ENCODE assay signal across 9 cellular contexts in the genomic region with DNA sequence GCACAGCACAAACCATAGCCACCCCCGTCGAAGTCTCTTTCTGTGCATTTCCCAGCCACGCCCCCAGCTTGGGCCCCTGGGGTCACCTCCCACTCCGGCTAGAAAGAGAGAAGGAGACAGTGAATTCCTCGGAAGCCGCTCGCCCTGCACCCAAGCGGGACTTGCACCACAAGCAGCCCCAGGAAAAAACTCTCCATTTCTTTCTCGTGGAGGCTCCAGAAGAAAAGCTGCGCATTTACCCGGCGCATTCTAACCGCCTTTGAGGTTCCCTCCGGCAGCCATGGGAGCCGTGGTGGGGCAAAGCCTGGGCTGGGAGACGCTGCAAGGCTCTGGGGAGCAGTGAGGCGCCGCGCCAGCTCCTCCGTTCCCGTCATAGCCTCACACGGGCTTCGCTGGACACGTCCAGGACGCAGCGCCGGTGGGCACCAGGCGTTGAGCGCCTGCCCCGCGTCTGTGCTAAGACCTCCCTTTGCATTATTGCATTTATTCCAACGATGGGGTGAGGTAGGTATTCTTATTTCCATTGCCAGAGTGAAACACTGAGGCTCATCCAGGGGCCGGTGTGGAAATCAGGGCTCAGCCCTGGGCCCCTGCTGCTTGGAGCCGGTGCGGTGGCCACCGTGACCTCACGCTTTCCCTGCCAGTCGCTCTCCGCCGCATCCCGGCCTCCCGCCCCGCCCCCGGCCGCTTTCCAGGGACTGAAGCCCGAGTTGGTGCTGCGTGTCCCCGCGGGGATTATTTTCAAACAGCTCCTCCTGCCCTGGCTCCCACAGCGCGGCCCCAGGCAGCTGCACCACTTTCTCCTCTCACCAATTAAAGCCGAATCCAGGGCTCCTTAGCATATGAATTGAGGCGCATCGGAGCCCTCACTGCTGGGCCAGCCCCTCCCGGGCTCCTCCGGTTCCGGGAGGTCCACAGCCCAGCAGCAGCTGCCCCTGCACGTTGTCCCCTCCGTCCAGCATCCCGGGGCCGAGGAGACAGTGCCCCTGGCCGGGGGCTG.
DNase-seq lines count a peak whose midpoint lies in the region; ATAC-seq and TF ChIP-seq lines count a peak whose summit lies in the region.
"Had no signal": no experiment of that assay in that cellular context is flagged by ENCODE, and none has a peak within 500 bp of the region (broad histone marks: within the 10 kb centered on the region; RNA-seq: fewer than 3 reads in every experiment).

No MANE protein-coding gene starts in this region.

- POLR2A ChIA-PET in activated CD8-positive, alpha-beta T cell treated with anti-CD3 and anti-CD28 coated beads for 36 hours (lab: Charles Lee) = no interaction called here

- ATAC-seq in natural killer cell treated with Interleukin-12 subunit alpha and Interleukin-12 subunit beta and Interleukin-15 and Interleukin-18, amount 100 ng/mL, for 72 hours = no peak
- ATAC-seq in natural killer cell (no peak), GM19455 (IDR thresholded peaks at IDR 0.05; ENCODE audit: unreplicated experiment) (no peak)
- no peak for ATAC-seq in activated CD8-positive, alpha-beta T cell treated with anti-CD3 and anti-CD28 coated beads for 36 hours

- no peaks in the 10 kb centered on the region for H3K9me3 Mint-ChIP-seq in natural killer cell treated with Interleukin-12 subunit alpha and Interleukin-12 subunit beta and Interleukin-15 and Interleukin-18, amount 100 ng/mL, for 72 hours
- no peaks in the 10 kb centered on the region for H3K9me3 Mint-ChIP-seq in natural killer cell
- H3K9me3 Mint-ChIP-seq in activated CD8-positive, alpha-beta T cell treated with anti-CD3 and anti-CD28 coated beads for 36 hours = no peaks in the 10 kb centered on the region

- peak overlapping the region; percentile 51 for H3K9ac ChIP-seq in mucosa of stomach (ENCODE audit: low read length)

- H3K27me3 Mint-ChIP-seq in natural killer cell treated with Interleukin-12 subunit alpha and Interleukin-12 subunit beta and Interleukin-15 and Interleukin-18, amount 100 ng/mL, for 72 hours = peaks cover 33 to 43% of the 10 kb centered on the region in 2 donors
- H3K27me3 Mint-ChIP-seq in natural killer cell (ENCODE audit: low read depth in 2 of 2) = peaks cover 28 to 35% of the 10 kb centered on the region in 2 donors
- H3K27me3 Mint-ChIP-seq in activated CD8-positive, alpha-beta T cell treated with anti-CD3 and anti-CD28 coated beads for 36 hours = peaks cover 61% of the 10 kb centered on the region

- peaks cover 50% of the 10 kb centered on the region for H3K4me1 ChIP-seq in mucosa of stomach (ENCODE audit: control insufficient read depth, insufficient read depth, low read length)

- peak; percentile 51 for DNase-seq in natural killer cell treated with Interleukin-12 subunit alpha and Interleukin-12 subunit beta and Interleukin-15 and Interleukin-18, amount 100 ng/mL, for 72 hours (ENCODE audit: low spot score)
- DNase-seq in natural killer cell = no peak
- peak; percentile 65 for DNase-seq in globus pallidus (ENCODE audit: low spot score)
- no peak for DNase-seq in activated CD8-positive, alpha-beta T cell treated with anti-CD3 and anti-CD28 coated beads for 36 hours
- DNase-seq in SKM-1 treated with dmso at 0.1 percent for 144 hours (lab: John Stamatoyannopoulos, UW; ENCODE audit: unreplicated experiment) = no peak
- DNase-seq in SIG-M5 (lab: John Stamatoyannopoulos, UW) = no peak
- DNase-seq: activated gamma-delta T cell treated with Interleukin-2 at 50 U/mL for 16 hours had no signal

- no peaks in the 10 kb centered on the region for H3K36me3 ChIP-seq in mucosa of stomach (ENCODE audit: control insufficient read depth, insufficient read depth, low read length)

- H3K27ac Mint-ChIP-seq in natural killer cell treated with Interleukin-12 subunit alpha and Interleukin-12 subunit beta and Interleukin-15 and Interleukin-18, amount 100 ng/mL, for 72 hours = no peak overlapping the region
- H3K27ac Mint-ChIP-seq in natural killer cell = no peak overlapping the region
- no peak overlapping the region for H3K27ac Mint-ChIP-seq in activated CD8-positive, alpha-beta T cell treated with anti-CD3 and anti-CD28 coated beads for 36 hours

- CTCF ChIA-PET in activated CD8-positive, alpha-beta T cell treated with anti-CD3 and anti-CD28 coated beads for 36 hours (lab: Charles Lee) = no interaction called here

- no peak overlapping the region for H3K4me3 Mint-ChIP-seq in natural killer cell treated with Interleukin-12 subunit alpha and Interleukin-12 subunit beta and Interleukin-15 and Interleukin-18, amount 100 ng/mL, for 72 hours
- no peak overlapping the region for H3K4me3 Mint-ChIP-seq in natural killer cell
- H3K4me3 Mint-ChIP-seq in activated CD8-positive, alpha-beta T cell treated with anti-CD3 and anti-CD28 coated beads for 36 hours = no peak overlapping the region

- no peaks in the 10 kb centered on the region for H3K9me3 ChIP-seq in mucosa of stomach (ENCODE audit: control insufficient read depth, low read length)

- peaks cover 0 to 3% of the 10 kb centered on the region in 2 donors for H3K4me1 Mint-ChIP-seq in natural killer cell treated with Interleukin-12 subunit alpha and Interleukin-12 subunit beta and Interleukin-15 and Interleukin-18, amount 100 ng/mL, for 72 hours (ENCODE audit: low read depth in 2 of 2)
- H3K4me1 Mint-ChIP-seq in natural killer cell = no peaks in the 10 kb centered on the region
- H3K4me1 Mint-ChIP-seq in activated CD8-positive, alpha-beta T cell treated with anti-CD3 and anti-CD28 coated beads for 36 hours (ENCODE audit: low read depth) = no peaks in the 10 kb centered on the region

- H3K27me3 ChIP-seq in mucosa of stomach (ENCODE audit: control insufficient read depth, insufficient read depth, low read length) = no peaks in the 10 kb centered on the region

- TF ChIP-seq CTCF in natural killer cell (IDR thresholded peaks at IDR 0.05) = no peak
- TF ChIP-seq CTCF in activated CD8-positive, alpha-beta T cell treated with anti-CD3 and anti-CD28 coated beads for 36 hours (IDR thresholded peaks at IDR 0.05) = no peak

- intact Hi-C loops in natural killer cell (cut with micrococcal nuclease) = no loop called here
- intact Hi-C loops in activated CD8-positive, alpha-beta T cell treated with anti-CD3 and anti-CD28 coated beads for 36 hours (cut with micrococcal nuclease) = no loop called here

- no peaks in the 10 kb centered on the region for H3K36me3 Mint-ChIP-seq in natural killer cell treated with Interleukin-12 subunit alpha and Interleukin-12 subunit beta and Interleukin-15 and Interleukin-18, amount 100 ng/mL, for 72 hours
- no peaks in the 10 kb centered on the region for H3K36me3 Mint-ChIP-seq in natural killer cell
- H3K36me3 Mint-ChIP-seq in activated CD8-positive, alpha-beta T cell treated with anti-CD3 and anti-CD28 coated beads for 36 hours (ENCODE audit: low read depth) = no peaks in the 10 kb centered on the region

- peak overlapping the region; percentile 39 for H3K4me3 ChIP-seq in mucosa of stomach (ENCODE audit: low read length)

Comparison
In these comparisons a context has a peak if more than half of its experiments do, and no peak if none do; other contexts are left out.
1. DNase-seq: peak in natural killer cell treated with Interleukin-12 subunit alpha and Interleukin-12 subunit beta and Interleukin-15 and Interleukin-18, amount 100 ng/mL, for 72 hours (single experiment) and globus pallidus (single experiment); none in natural killer cell (single experiment), activated CD8-positive, alpha-beta T cell treated with anti-CD3 and anti-CD28 coated beads for 36 hours (single experiment), SKM-1 treated with dmso at 0.1 percent for 144 hours (single experiment) and SIG-M5 (single experiment).